32 cellular contexts compared by ENCODE assay signal in the genomic region with DNA sequence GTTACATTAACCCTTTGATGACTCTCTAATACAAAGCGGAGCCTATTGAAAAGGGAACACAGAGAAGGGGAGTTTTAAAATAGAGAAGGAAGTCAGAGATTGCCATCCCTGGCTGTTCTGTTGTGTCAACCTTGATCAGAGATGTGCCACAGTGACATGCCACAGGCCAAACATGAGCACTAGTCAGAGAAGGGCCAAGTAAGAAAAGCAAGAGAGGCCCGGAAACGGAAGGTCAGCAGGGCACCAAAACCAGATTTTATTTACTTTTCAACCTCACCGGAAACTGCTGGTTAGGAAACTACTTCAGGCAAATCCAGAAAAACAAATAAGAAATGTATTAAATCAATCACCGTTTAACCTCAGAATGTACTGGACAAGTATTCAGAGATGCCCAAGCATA.
DNase-seq lines count a peak whose midpoint lies in the region; ATAC-seq, FAIRE-seq and TF ChIP-seq lines count a peak whose summit lies in the region.
"Had no signal": no experiment of that assay in that cellular context is flagged by ENCODE, and none has a peak within 500 bp of the region (broad histone marks: within the 10 kb centered on the region; RNA-seq: fewer than 3 reads in every experiment).

No MANE protein-coding gene starts in this region.

- H3K9me3 Mint-ChIP-seq in GM23338 (no peaks in the 10 kb centered on the region), osteocyte (ENCODE audit: unreplicated experiment) (peaks cover under 1% of the 10 kb centered on the region)
- H3K9me3 Mint-ChIP-seq in naive thymus-derived CD8-positive, alpha-beta T cell, result no peaks in the 10 kb centered on the region
- H3K9me3 Mint-ChIP-seq: activated naive CD8-positive, alpha-beta T cell treated with anti-CD3 and anti-CD28 coated beads, Interleukin-2, amount 10 ng/mL, durations not matched to agents 7 days and 5 days; dendritic cell treated with granulocyte-macrophage colony-stimulating factor and Interleukin-4, amounts not matched to agents 40 ng/mL and 50 ng/mL, for 4 days; natural killer cell; stimulated activated memory B cell treated with anti-CD40 and anti-IgM and Interleukin-4, amounts not matched to agents 10 μg/mL and 1 μg/mL and 100 μg/mL, for 72 hours; type B pancreatic cell had no signal

- H2AFZ ChIP-seq in GM23338, result no peak overlapping the region
- H2AFZ ChIP-seq in endothelial cell of umbilical vein (ENCODE audit: low read depth, low read length), result no peak overlapping the region

- H3K27me3 Mint-ChIP-seq in GM23338 (ENCODE audit: insufficient read depth, low read depth, poor library complexity) (peaks cover 2% of the 10 kb centered on the region), osteocyte (ENCODE audit: unreplicated experiment) (no peaks in the 10 kb centered on the region)
- no peaks in the 10 kb centered on the region for H3K27me3 Mint-ChIP-seq in naive thymus-derived CD8-positive, alpha-beta T cell
- H3K27me3 Mint-ChIP-seq: activated naive CD8-positive, alpha-beta T cell treated with anti-CD3 and anti-CD28 coated beads, Interleukin-2, amount 10 ng/mL, durations not matched to agents 7 days and 5 days; dendritic cell treated with granulocyte-macrophage colony-stimulating factor and Interleukin-4, amounts not matched to agents 40 ng/mL and 50 ng/mL, for 4 days; stimulated activated memory B cell treated with anti-CD40 and anti-IgM and Interleukin-4, amounts not matched to agents 10 μg/mL and 1 μg/mL and 100 μg/mL, for 72 hours; type B pancreatic cell had no signal

- CTCF ChIA-PET in endothelial cell of umbilical vein (lab: Charles Lee), result no interaction called here

- H3K36me3 ChIP-seq in GM23338 (ENCODE audit: insufficient read depth), result no peaks in the 10 kb centered on the region
- H3K36me3 ChIP-seq in endothelial cell of umbilical vein (ENCODE audit: control insufficient read depth in 2 of 2, extremely low read depth in 1 of 2, insufficient read depth in 2 of 2, low read length in 2 of 2), result peaks cover 0 to 15% of the 10 kb centered on the region in 2 experiments
- H3K36me3 ChIP-seq: SJCRH30 had no signal

- H3K9me2 ChIP-seq in GM23338 (ENCODE audit: insufficient read depth), result no peaks in the 10 kb centered on the region

- H3K4me2 ChIP-seq in GM23338 (no peak overlapping the region), endothelial cell of umbilical vein (ENCODE audit: insufficient read depth, low read length) (no peak overlapping the region)
- H3K4me2 ChIP-seq: BLaER1 treated with 17β-estradiol and CSF1 and Interleukin-3, amounts not matched to agents 10 nM and 100 nM had no signal

- no peaks in the 10 kb centered on the region for H3K36me3 Mint-ChIP-seq in GM23338 (ENCODE audit: low read depth)
- H3K36me3 Mint-ChIP-seq in osteocyte (ENCODE audit: unreplicated experiment), result peaks cover 71% of the 10 kb centered on the region
- H3K36me3 Mint-ChIP-seq in naive thymus-derived CD8-positive, alpha-beta T cell, result peaks cover 0 to 8% (median 0%) of the 10 kb centered on the region in 3 donors
- H3K36me3 Mint-ChIP-seq: natural killer cell had no signal

- H3K9me1 ChIP-seq in endothelial cell of umbilical vein (replicated peaks; ENCODE audit: control insufficient read depth, extremely low read depth, insufficient read depth, low read length), result peaks cover 2% of the 10 kb centered on the region

- TF ChIP-seq CTCF in GM23338 (conservative IDR thresholded peaks at IDR 0.05; ENCODE audit: low read depth in 2 of 2), result no peak
- TF ChIP-seq CTCF in endothelial cell of umbilical vein (IDR thresholded peaks at IDR 0.05; ENCODE audit: extremely low read depth in 1 of 2, insufficient read depth in 1 of 2, low read depth in 1 of 2, low read length in 2 of 2), result no peak
- TF ChIP-seq CTCF in osteocyte (IDR thresholded peaks at IDR 0.05), result no peak

- H3K79me2 ChIP-seq in GM23338 (replicated peaks; ENCODE audit: insufficient read depth), result no peaks in the 10 kb centered on the region
- H3K79me2 ChIP-seq in endothelial cell of umbilical vein (ENCODE audit: control insufficient read depth, insufficient read depth, low read length), result no peaks in the 10 kb centered on the region

- H3K27me3 ChIP-seq in GM23338 (ENCODE audit: insufficient read depth) (no peaks in the 10 kb centered on the region), endothelial cell of umbilical vein (ENCODE audit: control insufficient read depth in 2 of 2, insufficient read depth in 2 of 2, low read length in 2 of 2) (no peaks in the 10 kb centered on the region)
- H3K27me3 ChIP-seq: BLaER1 treated with 17β-estradiol and CSF1 and Interleukin-3, amounts not matched to agents 10 nM and 100 nM; esophagus squamous epithelium; heart right ventricle; SJCRH30 had no signal

- no peaks in the 10 kb centered on the region; the same call in 2 of the 3 replicates for H3K4me1 Mint-ChIP-seq in GM23338
- H3K4me1 Mint-ChIP-seq in osteocyte (ENCODE audit: unreplicated experiment), result peaks cover 26% of the 10 kb centered on the region
- no peaks in the 10 kb centered on the region for H3K4me1 Mint-ChIP-seq in naive thymus-derived CD8-positive, alpha-beta T cell
- H3K4me1 Mint-ChIP-seq: activated naive CD8-positive, alpha-beta T cell treated with anti-CD3 and anti-CD28 coated beads, Interleukin-2, amount 10 ng/mL, durations not matched to agents 7 days and 5 days; natural killer cell; stimulated activated memory B cell treated with anti-CD40 and anti-IgM and Interleukin-4, amounts not matched to agents 10 μg/mL and 1 μg/mL and 100 μg/mL, for 72 hours had no signal

- no peak overlapping the region for H3K9ac ChIP-seq in endothelial cell of umbilical vein (replicated peaks; ENCODE audit: extremely low read depth, insufficient read depth, low read length)
- H3K9ac ChIP-seq: BLaER1 treated with 17β-estradiol and CSF1 and Interleukin-3, amounts not matched to agents 10 nM and 100 nM had no signal

- no peak for TF ChIP-seq POLR2A in endothelial cell of umbilical vein (IDR thresholded peaks at IDR 0.05; ENCODE audit: low read depth, low read length)

- dilution Hi-C loops in endothelial cell of umbilical vein (cut with MboI; ENCODE audit: extremely low pct_ligation_motif_present, low sequenced_read_pairs), result no loop called here

- H3K27ac ChIP-seq in GM23338 (ENCODE audit: low read depth) (no peak overlapping the region), endothelial cell of umbilical vein (ENCODE audit: insufficient read depth, low read depth, low read length) (no peak overlapping the region)
- H3K27ac ChIP-seq: BLaER1 treated with 17β-estradiol and CSF1 and Interleukin-3, amounts not matched to agents 10 nM and 100 nM; esophagus squamous epithelium; heart right ventricle; lower lobe of right lung; SJCRH30 had no signal

- no peaks in the 10 kb centered on the region for H3K9me3 ChIP-seq in endothelial cell of umbilical vein (replicated peaks; ENCODE audit: control insufficient read depth, insufficient read depth, low read length)
- H3K9me3 ChIP-seq: BLaER1 treated with 17β-estradiol and CSF1 and Interleukin-3, amounts not matched to agents 10 nM and 100 nM; esophagus squamous epithelium; heart right ventricle; lower lobe of right lung; SJCRH30 had no signal

- no peaks in the 10 kb centered on the region for H3K4me1 ChIP-seq in GM23338 (ENCODE audit: insufficient read depth)
- peaks cover 3% of the 10 kb centered on the region for H3K4me1 ChIP-seq in endothelial cell of umbilical vein (ENCODE audit: control insufficient read depth, extremely low read depth, insufficient read depth, low read length)
- H3K4me1 ChIP-seq: esophagus squamous epithelium, heart right ventricle, lower lobe of right lung, SJCRH30 had no signal

- intact Hi-C loops in endothelial cell of umbilical vein (cut with micrococcal nuclease), result loop anchor here (10.0 kb wide), 1 partner anchor 1526 kb away; no protein-coding TSS in a partner anchor

- H3K4me3 ChIP-seq in GM23338 (no peak overlapping the region), endothelial cell of umbilical vein (replicated peaks in 1 of 3; ENCODE audit: insufficient read depth in 1 of 3, low read depth in 1 of 3, low read length in 3 of 3) (no peak overlapping the region)
- H3K4me3 ChIP-seq: BLaER1 treated with 17β-estradiol and CSF1 and Interleukin-3, amounts not matched to agents 10 nM and 100 nM; esophagus squamous epithelium; heart right ventricle; lower lobe of right lung; SJCRH30 had no signal

- DNase-seq in GM23338 (ENCODE audit: low spot score), result no peak
- peak; percentile 60 for DNase-seq in SK-N-DZ (ENCODE audit: low spot score)
- DNase-seq in endothelial cell of umbilical vein (ENCODE audit: low read depth, low spot score), result peak; percentile 29
- no peak for DNase-seq in osteocyte (ENCODE audit: extremely low spot score, unreplicated experiment)
- DNase-seq in NCI-H1694 (lab: John Stamatoyannopoulos, UW), result no peak
- DNase-seq in naive thymus-derived CD8-positive, alpha-beta T cell, result no peak
- DNase-seq: activated CD4-positive, alpha-beta T cell treated with anti-CD3 and anti-CD28 coated beads, Interleukin-2, amount 50 U/mL, for 1 hour; activated CD4-positive, CD25-positive, alpha-beta regulatory T cell; activated effector memory CD4-positive, alpha-beta T cell treated with anti-CD3 and anti-CD28 coated beads, Interleukin-2, amount 50 U/mL, for 16 hours; activated naive CD8-positive, alpha-beta T cell treated with anti-CD3 and anti-CD28 coated beads, Interleukin-2, amount 10 ng/mL, durations not matched to agents 7 days and 5 days; activated T-cell treated with anti-CD3 and anti-CD28 coated beads, Interleukin-2, amount 50 U/mL, for 1 hour; central memory CD4-positive, alpha-beta T cell; DND-41; esophagus squamous epithelium; heart right ventricle; lower lobe of right lung; natural killer cell; NCI-H1417; NCI-H2081 treated with DMSO at 0.1 percent for 48 hours; NCI-H345; NCI-H774; occipital lobe; SJCRH30; substantia nigra had no signal

- POLR2A ChIA-PET in endothelial cell of umbilical vein (lab: Charles Lee), result no interaction called here
- POLR2A ChIA-PET in naive thymus-derived CD8-positive, alpha-beta T cell (lab: Charles Lee), result interaction anchor here (0.6 kb wide), 1 partner anchor 841 kb away, joined by 6 read pairs; no protein-coding TSS in a partner anchor

- no TSS peak for BruUV-seq in endothelial cell of umbilical vein (replicated peaks; lab: Mats Ljungman, UMichigan)

- H4K20me1 ChIP-seq in GM23338 (replicated peaks; ENCODE audit: insufficient read depth), result no peaks in the 10 kb centered on the region
- no peaks in the 10 kb centered on the region for H4K20me1 ChIP-seq in endothelial cell of umbilical vein (replicated peaks; ENCODE audit: control insufficient read depth, extremely low read depth, insufficient read depth, low read length)
- H4K20me1 ChIP-seq: BLaER1 treated with 17β-estradiol and CSF1 and Interleukin-3, amounts not matched to agents 10 nM and 100 nM had no signal

- H3K27ac Mint-ChIP-seq in GM23338, result 0 out of 2 replicates have a peak overlapping the region, but pooled peaks have one; percentile 7
- H3K27ac Mint-ChIP-seq in osteocyte (ENCODE audit: unreplicated experiment), result peak overlapping the region; percentile 66
- H3K27ac Mint-ChIP-seq in naive thymus-derived CD8-positive, alpha-beta T cell, result no peak overlapping the region
- H3K27ac Mint-ChIP-seq: activated naive CD8-positive, alpha-beta T cell treated with anti-CD3 and anti-CD28 coated beads, Interleukin-2, amount 10 ng/mL, durations not matched to agents 7 days and 5 days; dendritic cell treated with granulocyte-macrophage colony-stimulating factor and Interleukin-4, amounts not matched to agents 40 ng/mL and 50 ng/mL, for 4 days; natural killer cell; stimulated activated memory B cell treated with anti-CD40 and anti-IgM and Interleukin-4, amounts not matched to agents 10 μg/mL and 1 μg/mL and 100 μg/mL, for 72 hours; type B pancreatic cell had no signal

- FAIRE-seq in endothelial cell of umbilical vein (lab: Jason Lieb, UNC), result peak; percentile 78
- FAIRE-seq: endometrium, frontal cortex, HTR-8/SVneo had no signal

- no peaks in the 10 kb centered on the region for H3F3A ChIP-seq in GM23338 (replicated peaks; ENCODE audit: low read depth)

- no peak for ATAC-seq in GM23338
- no peak for ATAC-seq in HG03108 (IDR thresholded peaks at IDR 0.05; ENCODE audit: unreplicated experiment)
- ATAC-seq in naive thymus-derived CD8-positive, alpha-beta T cell, result no peak
- ATAC-seq: heart right ventricle; natural killer cell; stimulated activated memory B cell treated with anti-CD40 and anti-IgM and Interleukin-4, amounts not matched to agents 10 μg/mL and 1 μg/mL and 100 μg/mL, for 72 hours had no signal

- H3K4me3 Mint-ChIP-seq in GM23338, result no peak overlapping the region
- H3K4me3 Mint-ChIP-seq in osteocyte (ENCODE audit: unreplicated experiment), result no peak overlapping the region
- H3K4me3 Mint-ChIP-seq in naive thymus-derived CD8-positive, alpha-beta T cell, result no peak overlapping the region
- H3K4me3 Mint-ChIP-seq: activated naive CD8-positive, alpha-beta T cell treated with anti-CD3 and anti-CD28 coated beads, Interleukin-2, amount 10 ng/mL, durations not matched to agents 7 days and 5 days; dendritic cell treated with granulocyte-macrophage colony-stimulating factor and Interleukin-4, amounts not matched to agents 40 ng/mL and 50 ng/mL, for 4 days; natural killer cell; stimulated activated memory B cell treated with anti-CD40 and anti-IgM and Interleukin-4, amounts not matched to agents 10 μg/mL and 1 μg/mL and 100 μg/mL, for 72 hours; type B pancreatic cell had no signal

Comparison
In these comparisons a context has a peak if more than half of its experiments do, and no peak if none do; other contexts are left out.
1. DNase-seq: peak in SK-N-DZ (single experiment) and endothelial cell of umbilical vein (single experiment); none in GM23338 (single experiment), osteocyte (single experiment), NCI-H1694 (single experiment) and naive thymus-derived CD8-positive, alpha-beta T cell (0 of 10).
2. H3K27ac Mint-ChIP-seq: peak in GM23338 (single experiment) and osteocyte (single experiment); none in naive thymus-derived CD8-positive, alpha-beta T cell (0 of 10).